In genomic region chrX:14095702-14096101, GRCh38 we compare ENCODE assay signal across 8 cellular contexts.
DNase-seq lines count a peak whose midpoint lies in the region; ATAC-seq, FAIRE-seq and TF ChIP-seq lines count a peak whose summit lies in the region.

No MANE protein-coding gene starts in this region.

- H3K27me3 ChIP-seq in small intestine (ENCODE audit: control insufficient read depth in 2 of 2, insufficient read depth in 2 of 2, low read length in 2 of 2), result no peaks in the 10 kb centered on the region

- no peaks in the 10 kb centered on the region for H3K4me1 ChIP-seq in small intestine (ENCODE audit: control insufficient read depth in 2 of 2, insufficient read depth in 1 of 2, low read depth in 1 of 2, low read length in 1 of 2)

- FAIRE-seq in small intestine (lab: Jason Lieb, UNC), result no peak

- H3K9me3 ChIP-seq in small intestine (ENCODE audit: control insufficient read depth, low read depth), result no peaks in the 10 kb centered on the region

- H3K36me3 ChIP-seq in small intestine (ENCODE audit: control insufficient read depth in 2 of 2, insufficient read depth in 2 of 2, low read length in 2 of 2), result no peaks in the 10 kb centered on the region

- peak; percentile 71 for ATAC-seq in GM21381 (IDR thresholded peaks at IDR 0.05; ENCODE audit: unreplicated experiment)

- DNase-seq in CD1c-positive myeloid dendritic cell (ENCODE audit: extremely low spot score) (peak; percentile 42), LNCaP clone FGC (ENCODE audit: low read depth) (peak; percentile 34), activated T-helper 1 cell treated with Interleukin-2 at 50 U/mL for 16 hours (ENCODE audit: low read depth) (peak; percentile 1), glomerular endothelial cell (ENCODE audit: extremely low read depth, low read depth, low spot score) (peak; percentile 31), small intestine (peak; percentile 49), NOMO-1 (lab: John Stamatoyannopoulos, UW; ENCODE audit: unreplicated experiment in 2 of 2) (no peak), anterior cingulate cortex (lab: John Stamatoyannopoulos, UW) (no peak)

- TF ChIP-seq CTCF in LNCaP clone FGC (IDR thresholded peaks at IDR 0.05; ENCODE audit: control insufficient read depth, extremely low read depth, insufficient read depth), result peak; percentile 83

- no peak overlapping the region for H3K4me3 ChIP-seq in LNCaP clone FGC (ENCODE audit: low read depth, low read length)
- H3K4me3 ChIP-seq in small intestine (ENCODE audit: low read depth in 1 of 2, low read length in 2 of 2), result no peak overlapping the region

- H3K27ac ChIP-seq in small intestine (ENCODE audit: low read depth in 1 of 2, low read length in 1 of 2), result no peak overlapping the region

- WGBS in small intestine, 3 donors, result 19 to 23% (median 20%) methylated on average over 13 of the region's 13 CpGs

Comparison
In these comparisons a context has a peak if more than half of its experiments do, and no peak if none do; other contexts are left out.
1. DNase-seq: peak in CD1c-positive myeloid dendritic cell (single experiment), LNCaP clone FGC (single experiment), activated T-helper 1 cell treated with Interleukin-2 at 50 U/mL for 16 hours (single experiment), glomerular endothelial cell (single experiment) and small intestine (single experiment); none in NOMO-1 (0 of 2) and anterior cingulate cortex (0 of 58).